20 cellular contexts compared by ENCODE assay signal in the genomic region with DNA sequence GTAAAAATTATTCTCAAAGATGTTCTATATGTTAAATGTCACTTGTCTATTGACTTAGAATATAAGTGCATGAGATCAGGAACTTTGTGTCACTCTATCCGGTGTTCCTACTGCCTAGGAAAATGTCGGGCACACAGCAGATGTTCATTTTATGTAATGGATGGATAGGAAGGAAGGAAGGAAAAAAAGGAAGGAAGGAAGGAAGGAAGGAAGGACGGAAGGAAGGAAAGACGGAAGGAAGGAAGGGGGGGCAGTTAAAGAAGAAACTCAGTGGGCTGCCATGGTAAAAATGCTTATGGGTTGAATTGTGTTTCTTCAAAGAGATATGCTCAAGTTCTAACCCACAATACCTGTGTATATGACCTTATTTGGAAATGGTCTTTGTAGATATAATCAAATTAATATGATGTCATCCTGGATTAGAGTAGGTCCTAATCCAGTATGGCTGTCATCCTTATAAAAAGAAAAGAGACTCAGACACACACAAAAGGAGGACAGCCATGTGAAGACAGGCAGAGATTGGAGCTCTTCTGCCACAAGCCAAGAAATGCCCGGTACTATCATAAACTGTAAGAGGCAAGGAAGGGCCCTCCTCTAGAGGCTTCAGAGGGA.
A peak's percentile ranks its signal among the peaks of the same experiment; 100 is the strongest.
DNase-seq lines count a peak whose midpoint lies in the region; ATAC-seq, FAIRE-seq and TF ChIP-seq lines count a peak whose summit lies in the region.
"Had no signal": no experiment of that assay in that cellular context is flagged by ENCODE, and none has a peak within 500 bp of the region (broad histone marks: within the 10 kb centered on the region; RNA-seq: fewer than 3 reads in every experiment).

No MANE protein-coding gene starts in this region.

- 2% methylated on average over 5 of the region's 5 CpGs for WGBS in HepG2 (ENCODE audit: low lambda C conversion rate)
- 57% methylated on average over 4 of the region's 5 CpGs for WGBS in right lobe of liver (ENCODE audit: insufficient coverage, low coverage, low lambda C conversion rate, missing lambda C conversion rate)

- no peak for FAIRE-seq in HepG2 (lab: Jason Lieb, UNC)
- FAIRE-seq: A549, G401.6, GM19239 had no signal

- no peak for TF ChIP-seq RAD21 in HepG2 (CRISPR knock-in tag; IDR thresholded peaks at IDR 0.05)

- no peak for TF ChIP-seq POLR2A in HepG2 (IDR thresholded peaks at IDR 0.05; ENCODE audit: insufficient read depth in 1 of 2, low read depth in 2 of 2, low read length in 2 of 2)
- no peak for TF ChIP-seq POLR2A in right lobe of liver (IDR thresholded peaks at IDR 0.05)

- TF ChIP-seq CTCF in HepG2 (CRISPR knock-in tag; IDR thresholded peaks at IDR 0.05) (no peak), right lobe of liver (IDR thresholded peaks at IDR 0.05) (no peak), WTC11 (IDR thresholded peaks at IDR 0.05) (no peak), nephron (IDR thresholded peaks at IDR 0.05; ENCODE audit: unreplicated experiment in 3 of 3) (no peak)

- no TSS peak for BruUV-seq in HepG2 (replicated peaks; lab: Mats Ljungman, UMichigan)

- no peak overlapping the region for H3K4me3 ChIP-seq in HepG2 (replicated peaks in 1 of 3; ENCODE audit: insufficient read depth in 1 of 3, low read depth in 2 of 3, low read length in 3 of 3)
- no peak overlapping the region for H3K4me3 ChIP-seq in right lobe of liver
- no peak overlapping the region for H3K4me3 ChIP-seq in CD4-positive, alpha-beta memory T cell (ENCODE audit: low read length in 2 of 2)
- H3K4me3 ChIP-seq: A549, GM23338 had no signal

- H3K9ac ChIP-seq in HepG2 (ENCODE audit: insufficient read depth, low read depth, low read length) = no peak overlapping the region

- H3K9me3 ChIP-seq in HepG2 (ENCODE audit: low read length) = no peaks in the 10 kb centered on the region
- no peaks in the 10 kb centered on the region for H3K9me3 ChIP-seq in right lobe of liver
- no peaks in the 10 kb centered on the region for H3K9me3 ChIP-seq in CD4-positive, alpha-beta memory T cell (ENCODE audit: control insufficient read depth in 1 of 2, low read length in 2 of 2)
- H3K9me3 ChIP-seq: A549, Caco-2 had no signal

- H3K27ac ChIP-seq in HepG2 (ENCODE audit: extremely low read length, insufficient read depth, low read length) = no peak overlapping the region
- no peak overlapping the region for H3K27ac ChIP-seq in right lobe of liver
- H3K27ac ChIP-seq in CD4-positive, alpha-beta memory T cell (ENCODE audit: low read depth, low read length) = no peak overlapping the region
- H3K27ac ChIP-seq: A549 had no signal

- H3K9me3 Mint-ChIP-seq in WTC11 (no peaks in the 10 kb centered on the region), nephron (no peaks in the 10 kb centered on the region)
- no peaks in the 10 kb centered on the region for H3K9me3 Mint-ChIP-seq in CD4-positive, alpha-beta memory T cell
- H3K9me3 Mint-ChIP-seq: CD8-positive, alpha-beta T cell; GM23338; H9; HFFc6 had no signal

- POLR2A ChIA-PET in HepG2 (lab: Yijun Ruan, JAX) = no interaction called here
- POLR2A ChIA-PET in WTC11 (lab: Charles Lee) = no interaction called here
- POLR2A ChIA-PET in CD4-positive, alpha-beta memory T cell (lab: Charles Lee; ENCODE audit: partially characterized antibody) = no interaction called here

- H3K36me3 Mint-ChIP-seq in WTC11 (no peaks in the 10 kb centered on the region), nephron (ENCODE audit: low read depth) (no peaks in the 10 kb centered on the region)
- no peaks in the 10 kb centered on the region for H3K36me3 Mint-ChIP-seq in CD4-positive, alpha-beta memory T cell
- H3K36me3 Mint-ChIP-seq: CD8-positive, alpha-beta T cell had no signal

- H3K4me1 ChIP-seq in HepG2 (ENCODE audit: insufficient read depth, low read length) = no peaks in the 10 kb centered on the region
- no peaks in the 10 kb centered on the region for H3K4me1 ChIP-seq in right lobe of liver
- H3K4me1 ChIP-seq in CD4-positive, alpha-beta memory T cell (ENCODE audit: insufficient read depth, low read length) = no peaks in the 10 kb centered on the region
- H3K4me1 ChIP-seq: A549, Caco-2 had no signal

- H3K27ac Mint-ChIP-seq in WTC11 = peak overlapping the region; percentile 8; the same call in 1 of the 2 replicates
- H3K27ac Mint-ChIP-seq in nephron = peak overlapping the region in 2 of 3 experiments; percentile 0 to 77
- H3K27ac Mint-ChIP-seq in CD4-positive, alpha-beta memory T cell = no peak overlapping the region
- H3K27ac Mint-ChIP-seq: CD8-positive, alpha-beta T cell; GM23338; H9; HFFc6 had no signal

- no peaks in the 10 kb centered on the region for H3K4me1 Mint-ChIP-seq in WTC11
- H3K4me1 Mint-ChIP-seq in nephron = peaks cover 37% of the 10 kb centered on the region
- H3K4me1 Mint-ChIP-seq in CD4-positive, alpha-beta memory T cell = no peaks in the 10 kb centered on the region
- H3K4me1 Mint-ChIP-seq: GM23338, H9 had no signal

- no peaks in the 10 kb centered on the region for H4K20me1 ChIP-seq in HepG2 (ENCODE audit: insufficient read depth, low read length)

- DNase-seq in HepG2 (ENCODE audit: low spot score) (no peak), right lobe of liver (no peak), WTC11 (ENCODE audit: low spot score) (no peak), NOMO-1 treated with DMSO at 0.1 percent for 48 hours (lab: John Stamatoyannopoulos, UW; ENCODE audit: unreplicated experiment) (no peak), epidermal melanocyte (ENCODE audit: insufficient read length, low spot score) (no peak)
- no peak for DNase-seq in CD4-positive, alpha-beta memory T cell
- DNase-seq: 8988T; C1 segment of cervical spinal cord; Caco-2; CD8-positive, alpha-beta T cell; DMS153; DND-41; H9; HFFc6 had no signal

- H3K4me3 Mint-ChIP-seq in WTC11 (no peak overlapping the region), nephron (no peak overlapping the region)
- no peak overlapping the region for H3K4me3 Mint-ChIP-seq in CD4-positive, alpha-beta memory T cell
- H3K4me3 Mint-ChIP-seq: CD8-positive, alpha-beta T cell; GM23338; H9; HFFc6 had no signal

- TF ChIP-seq EP300 in HepG2 (IDR thresholded peaks at IDR 0.05; ENCODE audit: low read depth in 2 of 2, low read length in 2 of 2) (no peak), HepG2 (CRISPR knock-in tag; IDR thresholded peaks at IDR 0.05; ENCODE audit: borderline replicate concordance) (no peak)

- no peaks in the 10 kb centered on the region for H3K79me2 ChIP-seq in HepG2 (ENCODE audit: insufficient read depth, low read length)

- H3K36me3 ChIP-seq in HepG2 (replicated peaks in 1 of 2; ENCODE audit: control insufficient read depth in 1 of 2, insufficient read depth in 2 of 2, low read length in 2 of 2) (no peaks in the 10 kb centered on the region), right lobe of liver (no peaks in the 10 kb centered on the region)
- H3K36me3 ChIP-seq in CD4-positive, alpha-beta memory T cell (ENCODE audit: insufficient read depth, low read length) = no peaks in the 10 kb centered on the region

- H3K27me3 Mint-ChIP-seq in WTC11 (ENCODE audit: low read depth) = no peaks in the 10 kb centered on the region
- H3K27me3 Mint-ChIP-seq in nephron (ENCODE audit: low read depth) = no peaks in the 10 kb centered on the region
- H3K27me3 Mint-ChIP-seq in CD4-positive, alpha-beta memory T cell = peaks cover 5% of the 10 kb centered on the region in 2 donors

- in situ Hi-C loops in HepG2 (cut with HindIII; ENCODE audit: extremely low pct_ligation_motif_present, low pct_unique_long_range_greater_than_20kb) = no loop called here

- ATAC-seq in HepG2 = no peak
- ATAC-seq in right lobe of liver = no peak
- ATAC-seq in WTC11 = no peak
- ATAC-seq: A549; CD8-positive, alpha-beta T cell; GM23338; HCT116 had no signal

- H2AFZ ChIP-seq in HepG2 (ENCODE audit: low read length) = no peak overlapping the region
- H2AFZ ChIP-seq: GM23338 had no signal

- CTCF ChIA-PET in HepG2 (lab: Yijun Ruan, JAX; ENCODE audit: low intra/inter-chr PET ratio, low total read pairs) (no interaction called here), WTC11 (lab: Charles Lee) (no interaction called here)
- CTCF ChIA-PET in CD4-positive, alpha-beta memory T cell (lab: Charles Lee; ENCODE audit: partially characterized antibody) = no interaction called here

- H3K4me2 ChIP-seq in HepG2 (ENCODE audit: low read depth, low read length) = no peak overlapping the region
- H3K4me2 ChIP-seq: A549, GM23338 had no signal

- H3K27me3 ChIP-seq in HepG2 (ENCODE audit: control insufficient read depth in 1 of 2, insufficient read depth in 2 of 2, low read length in 2 of 2) (no peaks in the 10 kb centered on the region), right lobe of liver (no peaks in the 10 kb centered on the region)
- no peaks in the 10 kb centered on the region for H3K27me3 ChIP-seq in CD4-positive, alpha-beta memory T cell (ENCODE audit: insufficient read depth, low read length)

- intact Hi-C loops in HepG2 (cut with micrococcal nuclease; ENCODE audit: unreplicated experiment) = no loop called here
- intact Hi-C loops in right lobe of liver (cut with DNase I) = no loop called here
- intact Hi-C loops in CD4-positive, alpha-beta memory T cell (cut with micrococcal nuclease) = no loop called here

TF ChIP-seq in HepG2, 621 proteins besides CTCF, POLR2A, EP300 and RAD21 (continues in another document):
- no peak for TF ChIP-seq ZBTB37 (CRISPR knock-in tag; IDR thresholded peaks at IDR 0.05)

TF ChIP-seq in WTC11, 78 proteins besides CTCF, POLR2A, EP300 and RAD21:
- TF ChIP-seq, protein P1, sequence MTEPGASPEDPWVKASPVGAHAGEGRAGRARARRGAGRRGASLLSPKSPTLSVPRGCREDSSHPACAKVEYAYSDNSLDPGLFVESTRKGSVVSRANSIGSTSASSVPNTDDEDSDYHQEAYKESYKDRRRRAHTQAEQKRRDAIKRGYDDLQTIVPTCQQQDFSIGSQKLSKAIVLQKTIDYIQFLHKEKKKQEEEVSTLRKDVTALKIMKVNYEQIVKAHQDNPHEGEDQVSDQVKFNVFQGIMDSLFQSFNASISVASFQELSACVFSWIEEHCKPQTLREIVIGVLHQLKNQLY (CRISPR knock-in tag; IDR thresholded peaks at IDR 0.05) = no peak
- TF ChIP-seq MYBL2 (CRISPR knock-in tag; IDR thresholded peaks at IDR 0.05) (no peak), ZNF396 (CRISPR knock-in tag; IDR thresholded peaks at IDR 0.05; ENCODE audit: borderline replicate concordance) (no peak)

Comparison
In these comparisons a context has a peak if more than half of its experiments do, and no peak if none do; other contexts are left out.
1. H3K27ac Mint-ChIP-seq: peak in WTC11 (single experiment) and nephron (2 of 3); none in CD4-positive, alpha-beta memory T cell (0 of 7).